ENCODE assay signal across 13 cellular contexts in genomic region chr6:63675138-63675537, GRCh38. TPM values are rescaled to one million over a fixed set of nuclear protein-coding genes. Genes with fewer than 3 reads are reported as not detected.
DNase-seq lines count a peak whose midpoint lies in the region; ATAC-seq and TF ChIP-seq lines count a peak whose summit lies in the region.
"Had no signal": no experiment of that assay in that cellular context is flagged by ENCODE, and none has a peak within 500 bp of the region (broad histone marks: within the 10 kb centered on the region; RNA-seq: fewer than 3 reads in every experiment).

No MANE protein-coding gene starts in this region.

- in situ Hi-C loops in transverse colon (cut with MboI; ENCODE audit: low pct_ligation_motif_present in 1 of 4, low pct_unique_long_range_greater_than_20kb in 1 of 4, low sequenced_read_pairs in 3 of 4), result no loop called here

- no peak for TF ChIP-seq POLR2A in transverse colon (IDR thresholded peaks at IDR 0.05)

- intact Hi-C loops in activated CD8-positive, alpha-beta T cell treated with anti-CD3 and anti-CD28 coated beads for 36 hours (cut with micrococcal nuclease), result no loop called here
- intact Hi-C loops in colonic mucosa (cut with DNase I), result no loop called here
- intact Hi-C loops in transverse colon (cut with DNase I; ENCODE audit: low total_unique reads), result no loop called here

- H3K4me3 Mint-ChIP-seq in activated CD8-positive, alpha-beta T cell treated with anti-CD3 and anti-CD28 coated beads for 36 hours, result no peak overlapping the region
- no peak overlapping the region for H3K4me3 Mint-ChIP-seq in activated CD8-positive, alpha-beta T cell treated with anti-CD3 and anti-CD28 coated beads, Interleukin-2, amount 10 ng/mL, durations not matched to agents 7 days and 5 days

- H3K9me3 Mint-ChIP-seq in activated CD8-positive, alpha-beta T cell treated with anti-CD3 and anti-CD28 coated beads for 36 hours, result no peaks in the 10 kb centered on the region
- no peaks in the 10 kb centered on the region for H3K9me3 Mint-ChIP-seq in activated CD8-positive, alpha-beta T cell treated with anti-CD3 and anti-CD28 coated beads, Interleukin-2, amount 10 ng/mL, durations not matched to agents 7 days and 5 days (ENCODE audit: insufficient read depth)

- 66% methylated on average over 1 of the region's 1 CpG for WGBS in liver
- 50 to 51% methylated on average over 1 of the region's 1 CpG for WGBS in transverse colon (ENCODE audit: low coverage in 1 of 2), 2 donors

- TF ChIP-seq RAD21 in liver (IDR thresholded peaks at IDR 0.05), result no peak

- H3K36me3 ChIP-seq in colonic mucosa (no peaks in the 10 kb centered on the region), liver (ENCODE audit: control insufficient read depth in 4 of 4, insufficient read depth in 3 of 4, low read depth in 1 of 4, low read length in 3 of 4) (peaks cover 0 to 1% (median 0%) of the 10 kb centered on the region in 4 donors), transverse colon (no peaks in the 10 kb centered on the region)

- CTCF ChIA-PET in activated CD8-positive, alpha-beta T cell treated with anti-CD3 and anti-CD28 coated beads for 36 hours (lab: Charles Lee), result no interaction called here
- CTCF ChIA-PET in activated CD8-positive, alpha-beta T cell treated with anti-CD3 and anti-CD28 coated beads, Interleukin-2, amount 10 ng/mL, durations not matched to agents 7 days and 5 days (lab: Charles Lee), result no interaction called here

- POLR2A ChIA-PET in activated CD8-positive, alpha-beta T cell treated with anti-CD3 and anti-CD28 coated beads for 36 hours (lab: Charles Lee), result no interaction called here
- POLR2A ChIA-PET in activated CD8-positive, alpha-beta T cell treated with anti-CD3 and anti-CD28 coated beads, Interleukin-2, amount 10 ng/mL, durations not matched to agents 7 days and 5 days (lab: Charles Lee), result no interaction called here

- TF ChIP-seq EP300 in transverse colon (IDR thresholded peaks at IDR 0.05; ENCODE audit: low read depth), result no peak

- H3K27me3 Mint-ChIP-seq in activated CD8-positive, alpha-beta T cell treated with anti-CD3 and anti-CD28 coated beads for 36 hours, result no peaks in the 10 kb centered on the region
- H3K27me3 Mint-ChIP-seq in activated CD8-positive, alpha-beta T cell treated with anti-CD3 and anti-CD28 coated beads, Interleukin-2, amount 10 ng/mL, durations not matched to agents 7 days and 5 days (ENCODE audit: low read depth), result no peaks in the 10 kb centered on the region

- no peak overlapping the region for H3K9ac ChIP-seq in colonic mucosa (ENCODE audit: low read depth in 2 of 2, low read length in 2 of 2)
- no peak overlapping the region for H3K9ac ChIP-seq in liver (ENCODE audit: low read depth in 1 of 2, low read length in 2 of 2)
- H3K9ac ChIP-seq: BLaER1 had no signal

- H3K27ac ChIP-seq in colonic mucosa (peak overlapping the region; percentile 64), liver (ENCODE audit: low read depth in 1 of 2, low read length in 2 of 2) (peak overlapping the region; percentile 8 to 45), transverse colon (peak overlapping the region; percentile 38 to 64 (median 60))
- H3K27ac ChIP-seq: 22Rv1, BLaER1, HL-60 had no signal

- H3K9me3 ChIP-seq in colonic mucosa, result no peaks in the 10 kb centered on the region
- no peaks in the 10 kb centered on the region for H3K9me3 ChIP-seq in liver (ENCODE audit: control insufficient read depth in 4 of 4, low read length in 3 of 4)
- no peaks in the 10 kb centered on the region for H3K9me3 ChIP-seq in transverse colon
- H3K9me3 ChIP-seq: HAP-1 had no signal

- no peak for TF ChIP-seq CTCF in activated CD8-positive, alpha-beta T cell treated with anti-CD3 and anti-CD28 coated beads for 36 hours (IDR thresholded peaks at IDR 0.05)
- no peak for TF ChIP-seq CTCF in colonic mucosa (IDR thresholded peaks at IDR 0.05)
- TF ChIP-seq CTCF in liver (IDR thresholded peaks at IDR 0.05; ENCODE audit: low read depth, low read length, missing input control), result no peak
- no peak for TF ChIP-seq CTCF in transverse colon (IDR thresholded peaks at IDR 0.05)

- H3K27me3 ChIP-seq in colonic mucosa (no peaks in the 10 kb centered on the region), liver (ENCODE audit: control insufficient read depth in 4 of 4, insufficient read depth in 4 of 4, low read length in 3 of 4) (no peaks in the 10 kb centered on the region), transverse colon (no peaks in the 10 kb centered on the region)
- H3K27me3 ChIP-seq: BLaER1 had no signal

- peaks cover 35% of the 10 kb centered on the region for H3K4me1 Mint-ChIP-seq in activated CD8-positive, alpha-beta T cell treated with anti-CD3 and anti-CD28 coated beads for 36 hours (ENCODE audit: low read depth)
- H3K4me1 Mint-ChIP-seq in activated CD8-positive, alpha-beta T cell treated with anti-CD3 and anti-CD28 coated beads, Interleukin-2, amount 10 ng/mL, durations not matched to agents 7 days and 5 days (ENCODE audit: low read depth), result no peaks in the 10 kb centered on the region

- H3K4me3 ChIP-seq in colonic mucosa (no peak overlapping the region), liver (ENCODE audit: low read depth in 1 of 3, low read length in 3 of 3) (no peak overlapping the region), transverse colon (no peak overlapping the region)
- H3K4me3 ChIP-seq: BLaER1, GM12878, HAP-1 had no signal

- H3K27ac Mint-ChIP-seq in activated CD8-positive, alpha-beta T cell treated with anti-CD3 and anti-CD28 coated beads for 36 hours, result no peak overlapping the region
- no peak overlapping the region for H3K27ac Mint-ChIP-seq in activated CD8-positive, alpha-beta T cell treated with anti-CD3 and anti-CD28 coated beads, Interleukin-2, amount 10 ng/mL, durations not matched to agents 7 days and 5 days

- DNase-seq in activated CD8-positive, alpha-beta T cell treated with anti-CD3 and anti-CD28 coated beads for 36 hours, result no peak
- no peak for DNase-seq in activated CD8-positive, alpha-beta T cell treated with anti-CD3 and anti-CD28 coated beads, Interleukin-2, amount 10 ng/mL, durations not matched to agents 7 days and 5 days
- DNase-seq in colonic mucosa, result no peak
- DNase-seq in transverse colon, result no peak
- DNase-seq in effector CD4-positive, alpha-beta T cell, result no peak
- DNase-seq in NCI-H2081 (lab: John Stamatoyannopoulos, UW), result no peak
- no peak for DNase-seq in NCI-H2107 treated with DMSO at 0.1 percent for 48 hours (lab: John Stamatoyannopoulos, UW; ENCODE audit: unreplicated experiment)

- H3K4me1 ChIP-seq in colonic mucosa (no peaks in the 10 kb centered on the region), liver (ENCODE audit: control insufficient read depth in 4 of 4, insufficient read depth in 4 of 4, low read length in 3 of 4) (peaks cover 0 to 51% (median 11%) of the 10 kb centered on the region in 4 donors), transverse colon (peaks cover 18 to 80% (median 41%) of the 10 kb centered on the region in 4 donors)
- H3K4me1 ChIP-seq: BLaER1 had no signal

- peak; percentile 37 for ATAC-seq in activated CD8-positive, alpha-beta T cell treated with anti-CD3 and anti-CD28 coated beads for 36 hours
- no peak for ATAC-seq in activated CD8-positive, alpha-beta T cell treated with anti-CD3 and anti-CD28 coated beads, Interleukin-2, amount 10 ng/mL, durations not matched to agents 7 days and 5 days
- ATAC-seq: GM12878 had no signal

- H3K36me3 Mint-ChIP-seq in activated CD8-positive, alpha-beta T cell treated with anti-CD3 and anti-CD28 coated beads for 36 hours (ENCODE audit: low read depth), result peaks cover 18% of the 10 kb centered on the region
- peaks cover 18% of the 10 kb centered on the region for H3K36me3 Mint-ChIP-seq in activated CD8-positive, alpha-beta T cell treated with anti-CD3 and anti-CD28 coated beads, Interleukin-2, amount 10 ng/mL, durations not matched to agents 7 days and 5 days (ENCODE audit: low read depth)

TF ChIP-seq in liver, 16 proteins besides CTCF, POLR2A, EP300 and RAD21:
- TF ChIP-seq HNF4A (conservative IDR thresholded peaks at IDR 0.05) (peak in 1 of 2 donors; percentile 28), SP1 (IDR thresholded peaks at IDR 0.05) (no peak)
- TF ChIP-seq, protein P1, sequence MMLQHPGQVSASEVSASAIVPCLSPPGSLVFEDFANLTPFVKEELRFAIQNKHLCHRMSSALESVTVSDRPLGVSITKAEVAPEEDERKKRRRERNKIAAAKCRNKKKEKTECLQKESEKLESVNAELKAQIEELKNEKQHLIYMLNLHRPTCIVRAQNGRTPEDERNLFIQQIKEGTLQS (IDR thresholded peaks at IDR 0.05), result no peak

RNA-seq across cellular contexts. Expression of gene PHF3, which starts 39.5 kb away (rescaled TPM):
- 10 to 100 TPM; 45.6 to 50.3 TPM for total RNA-seq in activated CD8-positive, alpha-beta T cell treated with anti-CD3 and anti-CD28 coated beads for 36 hours
- total RNA-seq in activated CD8-positive, alpha-beta T cell treated with anti-CD3 and anti-CD28 coated beads, Interleukin-2, amount 10 ng/mL, durations not matched to agents 7 days and 5 days, result 10 to 100 TPM; 39.3 to 40.2 TPM
- total RNA-seq in colonic mucosa, result 10 to 100 TPM; 43.8 to 68.9 TPM
- total RNA-seq in liver, result 10 to 100 TPM; 38.6 to 38.9 TPM
- polyA plus RNA-seq in liver, result 10 to 100 TPM in 1 of 2 donors, 1 to 10 TPM in 1; 7.7 to 11.7 TPM
- total RNA-seq in transverse colon, result 10 to 100 TPM; 49.4 to 94.8 (median 68.9) TPM
